Comparison of ENCODE assay signal across 10 cellular contexts in the genomic region with DNA sequence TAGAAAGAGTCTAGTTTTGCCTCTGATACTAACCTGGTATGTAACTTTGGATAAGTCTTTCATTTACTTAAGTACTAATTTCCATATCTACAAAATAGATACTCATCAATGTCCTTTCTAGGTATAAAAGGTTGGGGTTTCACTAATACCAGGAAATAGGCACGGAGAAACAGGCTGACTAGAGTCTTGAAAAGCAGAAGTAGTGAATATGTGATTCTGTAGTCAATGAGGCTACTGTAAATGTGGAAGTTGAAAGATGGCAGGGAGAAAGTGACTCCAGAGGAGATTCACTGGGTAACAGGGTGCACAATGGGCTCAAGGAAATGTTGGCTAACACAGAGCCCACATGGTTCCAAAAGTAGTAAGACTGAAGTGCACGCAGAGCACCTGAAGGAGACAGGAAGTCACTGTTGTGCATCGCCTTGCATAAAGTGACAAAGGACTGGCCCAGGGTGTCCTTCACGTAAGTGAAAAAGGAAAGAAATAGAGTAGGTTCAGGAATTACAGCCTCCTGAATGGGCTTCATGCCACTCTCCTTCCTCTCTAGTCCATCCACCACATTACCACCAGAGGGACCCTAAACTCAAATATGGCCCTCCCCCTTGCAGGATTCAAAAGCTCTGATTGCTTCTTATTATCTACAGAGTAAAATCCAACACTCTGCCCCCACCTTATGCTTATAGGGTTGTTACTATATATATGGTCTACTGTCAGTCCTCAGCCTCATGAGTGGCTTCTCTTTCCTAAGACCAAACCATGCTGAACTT.
DNase-seq lines count a peak whose midpoint lies in the region; ATAC-seq and TF ChIP-seq lines count a peak whose summit lies in the region.
"Had no signal": no experiment of that assay in that cellular context is flagged by ENCODE, and none has a peak within 500 bp of the region (broad histone marks: within the 10 kb centered on the region; RNA-seq: fewer than 3 reads in every experiment).

No MANE protein-coding gene starts in this region.

- H3K4me1 Mint-ChIP-seq in neural progenitor cell = no peaks in the 10 kb centered on the region

- H3K4me2 ChIP-seq in SK-N-SH (no peak overlapping the region), neural progenitor cell (no peak overlapping the region)

- no peaks in the 10 kb centered on the region for H3K79me2 ChIP-seq in SK-N-SH (ENCODE audit: insufficient read depth)
- H3K79me2 ChIP-seq in neural progenitor cell (ENCODE audit: low read depth) = no peaks in the 10 kb centered on the region

- H3K27ac ChIP-seq in SK-N-SH (ENCODE audit: low read depth in 2 of 2, low read length in 1 of 2) (no peak overlapping the region), neural progenitor cell (no peak overlapping the region), ascending aorta (no peak overlapping the region)
- H3K27ac ChIP-seq: BLaER1 treated with 17β-estradiol and CSF1 and Interleukin-3, amounts not matched to agents 10 nM and 100 nM; colonic mucosa had no signal

- intact Hi-C loops in ascending aorta (cut with DNase I) = no loop called here

- CTCF ChIA-PET in SK-N-SH (lab: Yijun Ruan, JAX) = interaction anchor here (0.6 to 1.2 kb wide), 3 partner anchors 8 to 110 kb away, joined by 3 to 4 read pairs (median 3); no protein-coding TSS in a partner anchor

- H3F3A ChIP-seq in SK-N-SH (replicated peaks; ENCODE audit: insufficient read depth) = no peaks in the 10 kb centered on the region
- H3F3A ChIP-seq in neural progenitor cell (ENCODE audit: low read depth) = no peaks in the 10 kb centered on the region

- TF ChIP-seq CTCF in SK-N-SH (IDR thresholded peaks at IDR 0.05) = no peak; the same call in 1 of the 2 replicates
- peak; percentile 11 for TF ChIP-seq CTCF in HFF-Myc (IDR thresholded peaks at IDR 0.05; ENCODE audit: low read depth, low read length, missing control alignments)
- TF ChIP-seq CTCF in neural progenitor cell (IDR thresholded peaks at IDR 0.05) = peak; percentile 54
- TF ChIP-seq CTCF in ascending aorta (IDR thresholded peaks at IDR 0.05) = no peak

- H3K27ac Mint-ChIP-seq in neural progenitor cell = no peak overlapping the region

- no peak for ATAC-seq in SK-N-SH treated with all-trans-retinoic acid at 6 μM for 48 hours

- H4K20me1 ChIP-seq in SK-N-SH (ENCODE audit: insufficient read depth) (no peaks in the 10 kb centered on the region), neural progenitor cell (ENCODE audit: low read depth) (no peaks in the 10 kb centered on the region)
- H4K20me1 ChIP-seq: BLaER1 treated with 17β-estradiol and CSF1 and Interleukin-3, amounts not matched to agents 10 nM and 100 nM had no signal

- no peaks in the 10 kb centered on the region for H3K9me3 ChIP-seq in SK-N-SH
- no peaks in the 10 kb centered on the region for H3K9me3 ChIP-seq in neural progenitor cell (ENCODE audit: low read depth)
- H3K9me3 ChIP-seq in ascending aorta = no peaks in the 10 kb centered on the region
- H3K9me3 ChIP-seq: BLaER1 treated with 17β-estradiol and CSF1 and Interleukin-3, amounts not matched to agents 10 nM and 100 nM; colonic mucosa had no signal

- H3K36me3 ChIP-seq in SK-N-SH (replicated peaks in 1 of 2; ENCODE audit: control insufficient read depth in 1 of 2, insufficient read depth in 2 of 2, low read length in 1 of 2) (no peaks in the 10 kb centered on the region), neural progenitor cell (no peaks in the 10 kb centered on the region), ascending aorta (no peaks in the 10 kb centered on the region)
- H3K36me3 ChIP-seq: BLaER1 treated with 17β-estradiol and CSF1 and Interleukin-3, amounts not matched to agents 10 nM and 100 nM; colonic mucosa had no signal

- H3K27me3 Mint-ChIP-seq in neural progenitor cell (ENCODE audit: insufficient read depth, low read depth) = no peaks in the 10 kb centered on the region

- no peak overlapping the region for H3K9ac ChIP-seq in SK-N-SH
- H3K9ac ChIP-seq in neural progenitor cell = no peak overlapping the region
- H3K9ac ChIP-seq: BLaER1 treated with 17β-estradiol and CSF1 and Interleukin-3, amounts not matched to agents 10 nM and 100 nM had no signal

- DNase-seq in SK-N-SH (peak; percentile 16), HFF-Myc (ENCODE audit: extremely low read depth, low read depth) (no peak), OCI-M1 (lab: John Stamatoyannopoulos, UW) (peak; percentile 1), neural progenitor cell (ENCODE audit: low spot score) (peak; percentile 42), ascending aorta (ENCODE audit: low spot score in 2 of 2) (no peak), C1 segment of cervical spinal cord (lab: John Stamatoyannopoulos, UW) (no peak)
- no peak for DNase-seq in activated CD4-positive, alpha-beta T cell treated with anti-CD3 and anti-CD28 coated beads for 1 hour
- DNase-seq: colonic mucosa had no signal

- TF ChIP-seq EP300 in SK-N-SH (IDR thresholded peaks at IDR 0.05; ENCODE audit: borderline replicate concordance in 1 of 2, low read depth in 1 of 2, low read length in 1 of 2) = no peak

- 29% methylated on average over 4 of the region's 4 CpGs for WGBS in SK-N-SH (ENCODE audit: low lambda C conversion rate)

- H3K4me1 ChIP-seq in SK-N-SH (ENCODE audit: control insufficient read depth in 1 of 2, insufficient read depth in 2 of 2, low read depth in 1 of 2, low read length in 1 of 2) = no peaks in the 10 kb centered on the region
- H3K4me1 ChIP-seq in neural progenitor cell = no peaks in the 10 kb centered on the region
- H3K4me1 ChIP-seq in ascending aorta = no peaks in the 10 kb centered on the region
- H3K4me1 ChIP-seq: BLaER1 treated with 17β-estradiol and CSF1 and Interleukin-3, amounts not matched to agents 10 nM and 100 nM; colonic mucosa had no signal

- H3K4me3 ChIP-seq in SK-N-SH (ENCODE audit: low read depth in 2 of 2, low read length in 1 of 2) = no peak overlapping the region; a peak in 1 of 4 replicates
- no peak overlapping the region for H3K4me3 ChIP-seq in HFF-Myc (replicated peaks; ENCODE audit: low read depth, low read length)
- H3K4me3 ChIP-seq in neural progenitor cell = no peak overlapping the region
- no peak overlapping the region for H3K4me3 ChIP-seq in ascending aorta
- H3K4me3 ChIP-seq: BLaER1 treated with 17β-estradiol and CSF1 and Interleukin-3, amounts not matched to agents 10 nM and 100 nM; colonic mucosa had no signal

- POLR2A ChIA-PET in SK-N-SH (lab: Yijun Ruan, JAX) = no interaction called here

- no peaks in the 10 kb centered on the region for H3K36me3 Mint-ChIP-seq in neural progenitor cell

- H3K27me3 ChIP-seq in SK-N-SH (ENCODE audit: insufficient read depth) (no peaks in the 10 kb centered on the region), neural progenitor cell (no peaks in the 10 kb centered on the region), ascending aorta (no peaks in the 10 kb centered on the region)
- H3K27me3 ChIP-seq: BLaER1 treated with 17β-estradiol and CSF1 and Interleukin-3, amounts not matched to agents 10 nM and 100 nM; colonic mucosa had no signal

- no peak overlapping the region for H2AFZ ChIP-seq in SK-N-SH (ENCODE audit: low read depth)
- H2AFZ ChIP-seq in neural progenitor cell (replicated peaks) = peak overlapping the region; percentile 82

- no peak overlapping the region for H3K4me3 Mint-ChIP-seq in neural progenitor cell

- peak; percentile 44 for TF ChIP-seq RAD21 in SK-N-SH (IDR thresholded peaks at IDR 0.05; ENCODE audit: low read length)

- H3K9me2 ChIP-seq in SK-N-SH = no peaks in the 10 kb centered on the region

- no peaks in the 10 kb centered on the region for H3K9me3 Mint-ChIP-seq in neural progenitor cell

TF ChIP-seq in SK-N-SH, 30 proteins besides CTCF, POLR2A, EP300 and RAD21 (continues in another document):
- TF ChIP-seq SIN3A (IDR thresholded peaks at IDR 0.05; ENCODE audit: borderline replicate concordance, low read depth, low read length) (no peak), MEF2A (IDR thresholded peaks at IDR 0.05; ENCODE audit: borderline replicate concordance, low read depth) (no peak), PBX3 (IDR thresholded peaks at IDR 0.05) (no peak)

TF ChIP-seq in SK-N-SH treated with all-trans-retinoic acid at 6 μM for 48 hours, 23 proteins besides CTCF, POLR2A, EP300 and RAD21:
- no peak for TF ChIP-seq ZFP30 (CRISPR knock-in tag; IDR thresholded peaks at IDR 0.05)
- no peak for TF ChIP-seq ARNTL (CRISPR knock-in tag; IDR thresholded peaks at IDR 0.05; ENCODE audit: borderline replicate concordance, low read depth)
- no peak for TF ChIP-seq ZNF70 (CRISPR knock-in tag; IDR thresholded peaks at IDR 0.05)
- TF ChIP-seq, protein P1, sequence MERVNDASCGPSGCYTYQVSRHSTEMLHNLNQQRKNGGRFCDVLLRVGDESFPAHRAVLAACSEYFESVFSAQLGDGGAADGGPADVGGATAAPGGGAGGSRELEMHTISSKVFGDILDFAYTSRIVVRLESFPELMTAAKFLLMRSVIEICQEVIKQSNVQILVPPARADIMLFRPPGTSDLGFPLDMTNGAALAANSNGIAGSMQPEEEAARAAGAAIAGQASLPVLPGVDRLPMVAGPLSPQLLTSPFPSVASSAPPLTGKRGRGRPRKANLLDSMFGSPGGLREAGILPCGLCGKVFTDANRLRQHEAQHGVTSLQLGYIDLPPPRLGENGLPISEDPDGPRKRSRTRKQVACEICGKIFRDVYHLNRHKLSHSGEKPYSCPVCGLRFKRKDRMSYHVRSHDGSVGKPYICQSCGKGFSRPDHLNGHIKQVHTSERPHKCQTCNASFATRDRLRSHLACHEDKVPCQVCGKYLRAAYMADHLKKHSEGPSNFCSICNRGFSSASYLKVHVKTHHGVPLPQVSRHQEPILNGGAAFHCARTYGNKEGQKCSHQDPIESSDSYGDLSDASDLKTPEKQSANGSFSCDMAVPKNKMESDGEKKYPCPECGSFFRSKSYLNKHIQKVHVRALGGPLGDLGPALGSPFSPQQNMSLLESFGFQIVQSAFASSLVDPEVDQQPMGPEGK (CRISPR knock-in tag; IDR thresholded peaks at IDR 0.05; ENCODE audit: borderline replicate concordance) = no peak
- no peak for TF ChIP-seq ZC3H10 (CRISPR knock-in tag; IDR thresholded peaks at IDR 0.05)
- TF ChIP-seq GLIS3 (CRISPR knock-in tag; IDR thresholded peaks at IDR 0.05) = no peak
- no peak for TF ChIP-seq ZNF8 (CRISPR knock-in tag; IDR thresholded peaks at IDR 0.05)
- no peak for TF ChIP-seq TOX (CRISPR knock-in tag; IDR thresholded peaks at IDR 0.05; ENCODE audit: borderline replicate concordance)
- no peak for TF ChIP-seq CSDC2 (CRISPR knock-in tag; IDR thresholded peaks at IDR 0.05)
- no peak for TF ChIP-seq SNAI2 (CRISPR knock-in tag; IDR thresholded peaks at IDR 0.05)

Comparison
In these comparisons a context has a peak if more than half of its experiments do, and no peak if none do; other contexts are left out.
1. DNase-seq: peak in SK-N-SH (single experiment), OCI-M1 (single experiment) and neural progenitor cell (single experiment); none in HFF-Myc (single experiment), ascending aorta (0 of 2), activated CD4-positive, alpha-beta T cell treated with anti-CD3 and anti-CD28 coated beads for 1 hour (single experiment) and C1 segment of cervical spinal cord (0 of 14).
2. CTCF ChIP-seq: peak in HFF-Myc (single experiment) and neural progenitor cell (single experiment); none in SK-N-SH (single experiment) and ascending aorta (0 of 3).